23 cellular contexts compared by ENCODE assay signal in the genomic region with DNA sequence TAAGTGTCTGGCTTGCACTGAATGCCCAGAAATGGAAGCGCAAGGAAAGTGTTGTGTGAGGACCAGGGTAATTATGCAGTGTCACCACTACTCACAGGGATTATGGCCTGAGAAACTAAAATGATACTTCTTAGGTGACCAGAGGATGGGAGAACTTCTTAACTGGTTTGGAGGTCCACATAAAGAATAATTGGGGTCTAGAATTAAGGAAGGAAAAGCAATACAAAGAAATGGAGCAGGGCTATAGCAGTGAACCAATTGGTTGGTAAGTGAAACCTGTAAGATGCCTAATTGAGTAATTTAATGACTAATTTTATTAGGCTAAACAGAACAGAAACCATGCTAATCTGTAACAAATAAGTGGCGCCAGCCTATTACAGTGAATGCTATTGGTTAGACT. TPM values are rescaled to one million over a fixed set of nuclear protein-coding genes. Genes with fewer than 3 reads are reported as not detected.
DNase-seq lines count a peak whose midpoint lies in the region; ATAC-seq and TF ChIP-seq lines count a peak whose summit lies in the region.
"Had no signal": no experiment of that assay in that cellular context is flagged by ENCODE, and none has a peak within 500 bp of the region (broad histone marks: within the 10 kb centered on the region; RNA-seq: fewer than 3 reads in every experiment).

No MANE protein-coding gene starts in this region.

- H3K9ac ChIP-seq in DND-41 (ENCODE audit: low read depth, low read length), result no peak overlapping the region
- H3K9ac ChIP-seq: parathyroid adenoma had no signal

- peaks cover 15% of the 10 kb centered on the region for H3K36me3 ChIP-seq in DND-41 (ENCODE audit: insufficient read depth, low read length)
- H3K36me3 ChIP-seq in H7 (replicated peaks; ENCODE audit: control insufficient read depth, insufficient read depth, low read length), result no peaks in the 10 kb centered on the region; the same call in 1 of the 2 replicates
- H3K36me3 ChIP-seq: brain microvascular endothelial cell, SJCRH30 had no signal

- no peak for ATAC-seq in CD4-positive, alpha-beta T cell (ENCODE audit: poor library complexity)
- no peak for ATAC-seq in DND-41 (ENCODE audit: insufficient read depth, low read depth)
- ATAC-seq in WTC11, result no peak
- no peak for ATAC-seq in GM18868 (IDR thresholded peaks at IDR 0.05; ENCODE audit: unreplicated experiment)
- ATAC-seq: PC-3 had no signal

- no peak overlapping the region for H3K27ac ChIP-seq in CD4-positive, alpha-beta T cell (ENCODE audit: low read depth, low read length)
- no peak overlapping the region for H3K27ac ChIP-seq in DND-41 (ENCODE audit: low read length)
- H3K27ac ChIP-seq: brain microvascular endothelial cell, coronary artery, esophagus squamous epithelium, parathyroid adenoma, SJCRH30 had no signal

- DNase-seq in CD4-positive, alpha-beta T cell, result no peak
- DNase-seq in DND-41 (no peak), WTC11 (ENCODE audit: low spot score) (no peak), KG1 (lab: John Stamatoyannopoulos, UW) (no peak), H7 (no peak)
- DNase-seq: activated CD4-positive, alpha-beta T cell treated with anti-CD3 and anti-CD28 coated beads for 48 hours; brain microvascular endothelial cell; COR-L47; DMS79; endodermal cell; esophagus squamous epithelium; mammary epithelial cell; NCI-H1417; NCI-H446; PC-3; SJCRH30; stomach had no signal

- H3K9me3 Mint-ChIP-seq in CD4-positive, alpha-beta T cell, result no peaks in the 10 kb centered on the region
- no peaks in the 10 kb centered on the region for H3K9me3 Mint-ChIP-seq in WTC11
- no peaks in the 10 kb centered on the region for H3K9me3 Mint-ChIP-seq in nephron
- H3K9me3 Mint-ChIP-seq: activated T-helper 2 cell treated with anti-CD3 and anti-CD28 coated beads, Interferon-gamma antibody, Interleukin-2, Interleukin-4, amounts not matched to agents 10 μg/mL and 5 μg/mL and 100 μg/mL, durations not matched to agents 14 hours and 24 hours and 36 hours; endodermal cell had no signal

- POLR2A ChIA-PET in CD4-positive, alpha-beta T cell (lab: Charles Lee), result interaction anchor here (0.6 kb wide), 1 partner anchor 32 kb away, joined by 3 read pairs; no protein-coding TSS in a partner anchor
- POLR2A ChIA-PET in WTC11 (lab: Charles Lee), result no interaction called here

- no peak overlapping the region for H3K4me3 ChIP-seq in DND-41 (ENCODE audit: low read depth in 1 of 2, low read length in 2 of 2)
- no peak overlapping the region for H3K4me3 ChIP-seq in H7 (ENCODE audit: insufficient read depth, low read depth, low read length)
- H3K4me3 ChIP-seq: coronary artery, esophagus squamous epithelium, SJCRH30, stomach, tibial nerve had no signal

- no peaks in the 10 kb centered on the region for H3K27me3 Mint-ChIP-seq in CD4-positive, alpha-beta T cell
- no peaks in the 10 kb centered on the region for H3K27me3 Mint-ChIP-seq in WTC11 (ENCODE audit: low read depth)
- no peaks in the 10 kb centered on the region for H3K27me3 Mint-ChIP-seq in nephron (ENCODE audit: low read depth)

- peaks cover 14% of the 10 kb centered on the region for H3K4me1 Mint-ChIP-seq in CD4-positive, alpha-beta T cell (ENCODE audit: low read depth)
- peaks cover 27% of the 10 kb centered on the region; the same call in 1 of the 2 replicates for H3K4me1 Mint-ChIP-seq in WTC11
- peaks cover 8% of the 10 kb centered on the region for H3K4me1 Mint-ChIP-seq in nephron

- H3K9me3 ChIP-seq in CD4-positive, alpha-beta T cell (ENCODE audit: control insufficient read depth, low read length), result no peaks in the 10 kb centered on the region
- no peaks in the 10 kb centered on the region for H3K9me3 ChIP-seq in DND-41 (ENCODE audit: insufficient read depth, low read length, severe bottlenecking)
- H3K9me3 ChIP-seq: esophagus squamous epithelium, SJCRH30, stomach, tibial nerve had no signal

- peak overlapping the region; percentile 10 for H3K27ac Mint-ChIP-seq in CD4-positive, alpha-beta T cell
- H3K27ac Mint-ChIP-seq in WTC11 (peak overlapping the region; percentile 30; the same call in 1 of the 2 replicates), nephron (no peak overlapping the region)
- H3K27ac Mint-ChIP-seq: activated T-helper 2 cell treated with anti-CD3 and anti-CD28 coated beads, Interferon-gamma antibody, Interleukin-2, Interleukin-4, amounts not matched to agents 10 μg/mL and 5 μg/mL and 100 μg/mL, durations not matched to agents 14 hours and 24 hours and 36 hours; endodermal cell had no signal

- no peak for TF ChIP-seq CTCF in CD4-positive, alpha-beta T cell (IDR thresholded peaks at IDR 0.05)
- no peak for TF ChIP-seq CTCF in DND-41 (IDR thresholded peaks at IDR 0.05; ENCODE audit: borderline replicate concordance, extremely low read depth, low read length, poor library complexity, severe bottlenecking)
- no peak for TF ChIP-seq CTCF in WTC11 (IDR thresholded peaks at IDR 0.05)
- no peak for TF ChIP-seq CTCF in nephron (IDR thresholded peaks at IDR 0.05; ENCODE audit: unreplicated experiment in 3 of 3)

- CTCF ChIA-PET in CD4-positive, alpha-beta T cell (lab: Charles Lee), result no interaction called here
- CTCF ChIA-PET in WTC11 (lab: Charles Lee), result interaction anchor here (1.0 to 1.2 kb wide), 3 partner anchors 20 to 39 kb away, joined by 3 read pairs; no protein-coding TSS in a partner anchor

- no peaks in the 10 kb centered on the region for H3K27me3 ChIP-seq in CD4-positive, alpha-beta T cell (ENCODE audit: control insufficient read depth, insufficient read depth, low read length)
- H3K27me3 ChIP-seq in DND-41 (ENCODE audit: insufficient read depth, low read length, poor library complexity) (no peaks in the 10 kb centered on the region), H7 (ENCODE audit: control insufficient read depth, insufficient read depth, low read length) (no peaks in the 10 kb centered on the region)
- H3K27me3 ChIP-seq: brain microvascular endothelial cell, esophagus squamous epithelium, SJCRH30, stomach, tibial nerve had no signal

- no peak overlapping the region for H2AFZ ChIP-seq in DND-41 (ENCODE audit: low read depth, low read length)
- H2AFZ ChIP-seq: parathyroid adenoma had no signal

- peaks cover 14% of the 10 kb centered on the region for H4K20me1 ChIP-seq in DND-41 (ENCODE audit: insufficient read depth, low read length)

- H3K36me3 Mint-ChIP-seq in CD4-positive, alpha-beta T cell (ENCODE audit: low read depth), result peaks cover 10% of the 10 kb centered on the region
- peaks cover 3% of the 10 kb centered on the region; the same call in 1 of the 2 replicates for H3K36me3 Mint-ChIP-seq in WTC11
- H3K36me3 Mint-ChIP-seq in nephron (ENCODE audit: low read depth), result peaks cover 26% of the 10 kb centered on the region

- H3K4me3 Mint-ChIP-seq in CD4-positive, alpha-beta T cell, result no peak overlapping the region
- no peak overlapping the region for H3K4me3 Mint-ChIP-seq in WTC11
- peak overlapping the region; percentile 12 to 52 (median 43) for H3K4me3 Mint-ChIP-seq in nephron
- H3K4me3 Mint-ChIP-seq: endodermal cell had no signal

- peak overlapping the region; percentile 91; the same call in 1 of the 2 replicates for H3K4me2 ChIP-seq in DND-41 (ENCODE audit: insufficient read depth, low read length)

- intact Hi-C loops in CD4-positive, alpha-beta T cell (cut with DNase I, micrococcal nuclease), result no loop called here

- peaks cover 35% of the 10 kb centered on the region for H3K79me2 ChIP-seq in DND-41 (ENCODE audit: insufficient read depth, low read length)

- H3K4me1 ChIP-seq in DND-41 (ENCODE audit: insufficient read depth, low read length), result peaks cover 41% of the 10 kb centered on the region
- H3K4me1 ChIP-seq: SJCRH30 had no signal

TF ChIP-seq in WTC11, 78 proteins besides CTCF, POLR2A, EP300 and RAD21 (continues in another document):
- TF ChIP-seq CREM (CRISPR knock-in tag; IDR thresholded peaks at IDR 0.05) (no peak), NFATC4 (CRISPR knock-in tag; IDR thresholded peaks at IDR 0.05) (no peak), ELF4 (CRISPR knock-in tag; IDR thresholded peaks at IDR 0.05; ENCODE audit: low read depth) (no peak), ZNF121 (CRISPR knock-in tag; IDR thresholded peaks at IDR 0.05) (no peak), ZBTB21 (CRISPR knock-in tag; IDR thresholded peaks at IDR 0.05; ENCODE audit: borderline replicate concordance) (no peak), STAT6 (CRISPR knock-in tag; conservative IDR thresholded peaks at IDR 0.05; ENCODE audit: low read depth) (no peak)
- TF ChIP-seq, protein P1, sequence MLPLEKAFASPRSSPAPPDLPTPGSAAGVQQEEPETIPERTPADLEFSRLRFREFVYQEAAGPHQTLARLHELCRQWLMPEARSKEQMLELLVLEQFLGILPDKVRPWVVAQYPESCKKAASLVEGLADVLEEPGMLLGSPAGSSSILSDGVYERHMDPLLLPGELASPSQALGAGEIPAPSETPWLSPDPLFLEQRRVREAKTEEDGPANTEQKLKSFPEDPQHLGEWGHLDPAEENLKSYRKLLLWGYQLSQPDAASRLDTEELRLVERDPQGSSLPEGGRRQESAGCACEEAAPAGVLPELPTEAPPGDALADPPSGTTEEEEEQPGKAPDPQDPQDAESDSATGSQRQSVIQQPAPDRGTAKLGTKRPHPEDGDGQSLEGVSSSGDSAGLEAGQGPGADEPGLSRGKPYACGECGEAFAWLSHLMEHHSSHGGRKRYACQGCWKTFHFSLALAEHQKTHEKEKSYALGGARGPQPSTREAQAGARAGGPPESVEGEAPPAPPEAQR (CRISPR knock-in tag; IDR thresholded peaks at IDR 0.05), result no peak

RNA-seq across cellular contexts. Expression of gene TSPYL4, which starts 5.3 kb away (rescaled TPM):
- total RNA-seq in CD4-positive, alpha-beta T cell, result 10 to 100 TPM; 35.9 to 37.7 TPM
- 13.6 to 15.3 TPM (median 14.2 TPM) in 3 replicates for total RNA-seq in WTC11 (2021)
- total RNA-seq in H7 (2014; rRNA removed; shearing (Covaris generic)), result 8.1 and 14.9 TPM in 2 replicates

RNA-seq across cellular contexts. Expression of gene TSPYL1, which starts 31.2 kb away (rescaled TPM):
- 100 to 1,000 TPM; 225 to 226 TPM for total RNA-seq in CD4-positive, alpha-beta T cell
- 62.4 to 68.6 TPM (median 64.3 TPM) in 3 replicates for total RNA-seq in WTC11 (2021)
- 46.8 and 51.0 TPM in 2 replicates for total RNA-seq in H7 (2014; rRNA removed; shearing (Covaris generic))

Comparison
In these comparisons a context has a peak if more than half of its experiments do, and no peak if none do; other contexts are left out.
1. H3K27ac Mint-ChIP-seq: peak in CD4-positive, alpha-beta T cell (single experiment) and WTC11 (single experiment); none in nephron (0 of 3).
2. H3K4me3 Mint-ChIP-seq: peak in nephron (3 of 3); none in CD4-positive, alpha-beta T cell (single experiment) and WTC11 (single experiment).